In the genomic region with DNA sequence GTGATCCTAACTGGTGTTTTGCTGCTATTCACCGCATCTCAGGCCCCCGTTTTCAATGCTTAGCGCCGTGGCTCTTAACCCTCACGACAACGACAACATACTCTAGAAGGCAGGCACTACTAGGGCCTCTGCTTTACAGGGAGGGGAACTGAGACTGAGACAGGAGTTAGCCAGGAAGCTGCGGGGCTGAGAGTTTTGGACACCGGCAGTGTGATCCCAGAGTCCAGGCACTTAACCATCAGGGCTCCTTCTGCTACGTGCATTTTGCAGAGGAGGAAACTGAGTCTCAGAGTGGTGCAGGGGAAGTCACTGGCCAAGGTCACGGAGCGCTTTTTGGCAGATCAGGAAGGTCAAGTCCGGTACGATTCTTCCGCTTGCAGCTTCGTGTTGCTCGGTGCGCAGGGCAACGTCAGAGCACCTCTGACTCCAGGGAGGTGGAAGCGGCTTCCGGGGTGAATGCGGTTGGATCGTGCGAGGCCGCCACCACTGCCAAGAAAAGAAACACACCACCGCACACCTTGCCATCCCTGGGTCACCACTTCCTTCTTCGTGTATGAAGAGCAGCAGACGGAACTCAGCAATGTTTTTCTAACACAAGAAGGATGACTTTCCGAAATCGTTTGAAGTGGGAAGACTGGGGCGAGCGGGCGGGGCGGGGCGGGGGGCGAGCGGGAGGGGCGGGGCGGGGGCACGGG, we compare ENCODE assay signal across 8 cellular contexts.
DNase-seq lines count a peak whose midpoint lies in the region; ATAC-seq lines count a peak whose summit lies in the region.

No MANE protein-coding gene starts in this region.

- intact Hi-C loops in activated CD4-positive, alpha-beta T cell treated with anti-CD3 and anti-CD28 coated beads, Interleukin-2, amount 10 ng/mL, durations not matched to agents 24 days and 14 days (cut with micrococcal nuclease), result loop anchor here (1.0 kb wide), 2 partner anchors 25 to 531 kb away; no protein-coding TSS in a partner anchor

- H3K27ac Mint-ChIP-seq in activated CD4-positive, alpha-beta T cell treated with anti-CD3 and anti-CD28 coated beads, Interleukin-2, amount 10 ng/mL, durations not matched to agents 24 days and 14 days, result peak overlapping the region; percentile 88

- ATAC-seq in GM18511 (IDR thresholded peaks at IDR 0.05; ENCODE audit: unreplicated experiment), result peak; percentile 75
- peak; percentile 64 for ATAC-seq in HG03103 (IDR thresholded peaks at IDR 0.05; ENCODE audit: low read depth, unreplicated experiment)
- ATAC-seq in esophagus mucosa, result peak; percentile 84
- no peak for ATAC-seq in HG03469 (IDR thresholded peaks at IDR 0.05; ENCODE audit: unreplicated experiment)

- no peaks in the 10 kb centered on the region for H3K9me3 Mint-ChIP-seq in activated CD4-positive, alpha-beta T cell treated with anti-CD3 and anti-CD28 coated beads, Interleukin-2, amount 10 ng/mL, durations not matched to agents 24 days and 14 days

- DNase-seq in activated CD4-positive, alpha-beta T cell treated with anti-CD3 and anti-CD28 coated beads, Interleukin-2, amount 10 ng/mL, durations not matched to agents 24 days and 14 days, result peak; percentile 97
- DNase-seq in stimulated activated CD4-positive, alpha-beta T cell treated with anti-CD3 and anti-CD28 coated beads, Interleukin-1b, Interleukin-23, amount 100 ng/mL, for 1 hour (ENCODE audit: low read depth in 2 of 2), result peak; percentile 33 to 49
- DNase-seq in mesenteric fat pad (ENCODE audit: low spot score) (no peak), medulla oblongata (ENCODE audit: extremely low spot score) (no peak)

- peaks cover 4% of the 10 kb centered on the region for H3K36me3 Mint-ChIP-seq in activated CD4-positive, alpha-beta T cell treated with anti-CD3 and anti-CD28 coated beads, Interleukin-2, amount 10 ng/mL, durations not matched to agents 24 days and 14 days (ENCODE audit: low read depth)

- H3K4me1 Mint-ChIP-seq in activated CD4-positive, alpha-beta T cell treated with anti-CD3 and anti-CD28 coated beads, Interleukin-2, amount 10 ng/mL, durations not matched to agents 24 days and 14 days, result peaks cover 64% of the 10 kb centered on the region

- H3K4me3 Mint-ChIP-seq in activated CD4-positive, alpha-beta T cell treated with anti-CD3 and anti-CD28 coated beads, Interleukin-2, amount 10 ng/mL, durations not matched to agents 24 days and 14 days, result peak overlapping the region; percentile 74

- peaks cover 37% of the 10 kb centered on the region for H3K27me3 Mint-ChIP-seq in activated CD4-positive, alpha-beta T cell treated with anti-CD3 and anti-CD28 coated beads, Interleukin-2, amount 10 ng/mL, durations not matched to agents 24 days and 14 days

Comparison
In these comparisons a context has a peak if more than half of its experiments do, and no peak if none do; other contexts are left out.
1. DNase-seq: peak in activated CD4-positive, alpha-beta T cell treated with anti-CD3 and anti-CD28 coated beads, Interleukin-2, amount 10 ng/mL, durations not matched to agents 24 days and 14 days (single experiment) and stimulated activated CD4-positive, alpha-beta T cell treated with anti-CD3 and anti-CD28 coated beads, Interleukin-1b, Interleukin-23, amount 100 ng/mL, for 1 hour (2 of 2); none in mesenteric fat pad (single experiment) and medulla oblongata (single experiment).